ENCODE assay signal across 1 cellular context in the genomic region with DNA sequence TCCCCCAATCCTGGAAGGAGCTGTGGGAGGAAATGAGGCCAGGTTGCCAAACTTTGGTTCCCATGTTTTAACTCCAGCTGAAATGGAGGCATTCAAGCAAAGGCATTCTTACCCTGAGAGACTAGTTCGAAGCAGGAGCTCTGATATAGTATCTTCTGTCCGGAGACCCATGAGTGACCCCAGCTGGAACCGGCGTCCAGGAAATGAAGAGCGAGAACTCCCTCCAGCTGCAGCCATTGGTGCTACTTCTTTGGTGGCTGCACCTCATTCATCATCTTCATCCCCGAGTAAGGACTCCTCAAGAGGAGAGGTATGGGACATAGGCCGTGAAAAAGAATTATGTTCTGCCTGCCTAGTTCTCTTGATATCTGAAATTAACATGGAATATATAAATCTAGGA.
TF ChIP-seq lines count a peak whose summit lies in the region.

No MANE protein-coding gene starts in this region.

TF ChIP-seq in WTC11, 78 proteins besides CTCF, POLR2A, EP300 and RAD21 (continued from another document):
- no peak for TF ChIP-seq NFATC4 (CRISPR knock-in tag; IDR thresholded peaks at IDR 0.05)
- no peak for TF ChIP-seq TEAD1 (CRISPR knock-in tag; IDR thresholded peaks at IDR 0.05)
- TF ChIP-seq RELA (CRISPR knock-in tag; IDR thresholded peaks at IDR 0.05; ENCODE audit: borderline replicate concordance) = no peak
- no peak for TF ChIP-seq GTF2I (CRISPR knock-in tag; conservative IDR thresholded peaks at IDR 0.05)
- TF ChIP-seq, protein P1, sequence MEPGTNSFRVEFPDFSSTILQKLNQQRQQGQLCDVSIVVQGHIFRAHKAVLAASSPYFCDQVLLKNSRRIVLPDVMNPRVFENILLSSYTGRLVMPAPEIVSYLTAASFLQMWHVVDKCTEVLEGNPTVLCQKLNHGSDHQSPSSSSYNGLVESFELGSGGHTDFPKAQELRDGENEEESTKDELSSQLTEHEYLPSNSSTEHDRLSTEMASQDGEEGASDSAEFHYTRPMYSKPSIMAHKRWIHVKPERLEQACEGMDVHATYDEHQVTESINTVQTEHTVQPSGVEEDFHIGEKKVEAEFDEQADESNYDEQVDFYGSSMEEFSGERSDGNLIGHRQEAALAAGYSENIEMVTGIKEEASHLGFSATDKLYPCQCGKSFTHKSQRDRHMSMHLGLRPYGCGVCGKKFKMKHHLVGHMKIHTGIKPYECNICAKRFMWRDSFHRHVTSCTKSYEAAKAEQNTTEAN (CRISPR knock-in tag; IDR thresholded peaks at IDR 0.05) = no peak
- TF ChIP-seq, protein P2, sequence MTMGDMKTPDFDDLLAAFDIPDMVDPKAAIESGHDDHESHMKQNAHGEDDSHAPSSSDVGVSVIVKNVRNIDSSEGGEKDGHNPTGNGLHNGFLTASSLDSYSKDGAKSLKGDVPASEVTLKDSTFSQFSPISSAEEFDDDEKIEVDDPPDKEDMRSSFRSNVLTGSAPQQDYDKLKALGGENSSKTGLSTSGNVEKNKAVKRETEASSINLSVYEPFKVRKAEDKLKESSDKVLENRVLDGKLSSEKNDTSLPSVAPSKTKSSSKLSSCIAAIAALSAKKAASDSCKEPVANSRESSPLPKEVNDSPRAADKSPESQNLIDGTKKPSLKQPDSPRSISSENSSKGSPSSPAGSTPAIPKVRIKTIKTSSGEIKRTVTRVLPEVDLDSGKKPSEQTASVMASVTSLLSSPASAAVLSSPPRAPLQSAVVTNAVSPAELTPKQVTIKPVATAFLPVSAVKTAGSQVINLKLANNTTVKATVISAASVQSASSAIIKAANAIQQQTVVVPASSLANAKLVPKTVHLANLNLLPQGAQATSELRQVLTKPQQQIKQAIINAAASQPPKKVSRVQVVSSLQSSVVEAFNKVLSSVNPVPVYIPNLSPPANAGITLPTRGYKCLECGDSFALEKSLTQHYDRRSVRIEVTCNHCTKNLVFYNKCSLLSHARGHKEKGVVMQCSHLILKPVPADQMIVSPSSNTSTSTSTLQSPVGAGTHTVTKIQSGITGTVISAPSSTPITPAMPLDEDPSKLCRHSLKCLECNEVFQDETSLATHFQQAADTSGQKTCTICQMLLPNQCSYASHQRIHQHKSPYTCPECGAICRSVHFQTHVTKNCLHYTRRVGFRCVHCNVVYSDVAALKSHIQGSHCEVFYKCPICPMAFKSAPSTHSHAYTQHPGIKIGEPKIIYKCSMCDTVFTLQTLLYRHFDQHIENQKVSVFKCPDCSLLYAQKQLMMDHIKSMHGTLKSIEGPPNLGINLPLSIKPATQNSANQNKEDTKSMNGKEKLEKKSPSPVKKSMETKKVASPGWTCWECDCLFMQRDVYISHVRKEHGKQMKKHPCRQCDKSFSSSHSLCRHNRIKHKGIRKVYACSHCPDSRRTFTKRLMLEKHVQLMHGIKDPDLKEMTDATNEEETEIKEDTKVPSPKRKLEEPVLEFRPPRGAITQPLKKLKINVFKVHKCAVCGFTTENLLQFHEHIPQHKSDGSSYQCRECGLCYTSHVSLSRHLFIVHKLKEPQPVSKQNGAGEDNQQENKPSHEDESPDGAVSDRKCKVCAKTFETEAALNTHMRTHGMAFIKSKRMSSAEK (CRISPR knock-in tag; IDR thresholded peaks at IDR 0.05; ENCODE audit: borderline replicate concordance) = no peak
- no peak for TF ChIP-seq ELF4 (CRISPR knock-in tag; IDR thresholded peaks at IDR 0.05; ENCODE audit: low read depth)
- TF ChIP-seq SOX15 (CRISPR knock-in tag; IDR thresholded peaks at IDR 0.05) = no peak
- TF ChIP-seq TP53 (CRISPR knock-in tag; IDR thresholded peaks at IDR 0.05) = no peak
- TF ChIP-seq ZNF138 (CRISPR knock-in tag; conservative IDR thresholded peaks at IDR 0.05) = no peak
- TF ChIP-seq, protein P3, sequence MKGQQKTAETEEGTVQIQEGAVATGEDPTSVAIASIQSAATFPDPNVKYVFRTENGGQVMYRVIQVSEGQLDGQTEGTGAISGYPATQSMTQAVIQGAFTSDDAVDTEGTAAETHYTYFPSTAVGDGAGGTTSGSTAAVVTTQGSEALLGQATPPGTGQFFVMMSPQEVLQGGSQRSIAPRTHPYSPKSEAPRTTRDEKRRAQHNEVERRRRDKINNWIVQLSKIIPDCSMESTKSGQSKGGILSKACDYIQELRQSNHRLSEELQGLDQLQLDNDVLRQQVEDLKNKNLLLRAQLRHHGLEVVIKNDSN (CRISPR knock-in tag; IDR thresholded peaks at IDR 0.05) = no peak
